In the genomic region with DNA sequence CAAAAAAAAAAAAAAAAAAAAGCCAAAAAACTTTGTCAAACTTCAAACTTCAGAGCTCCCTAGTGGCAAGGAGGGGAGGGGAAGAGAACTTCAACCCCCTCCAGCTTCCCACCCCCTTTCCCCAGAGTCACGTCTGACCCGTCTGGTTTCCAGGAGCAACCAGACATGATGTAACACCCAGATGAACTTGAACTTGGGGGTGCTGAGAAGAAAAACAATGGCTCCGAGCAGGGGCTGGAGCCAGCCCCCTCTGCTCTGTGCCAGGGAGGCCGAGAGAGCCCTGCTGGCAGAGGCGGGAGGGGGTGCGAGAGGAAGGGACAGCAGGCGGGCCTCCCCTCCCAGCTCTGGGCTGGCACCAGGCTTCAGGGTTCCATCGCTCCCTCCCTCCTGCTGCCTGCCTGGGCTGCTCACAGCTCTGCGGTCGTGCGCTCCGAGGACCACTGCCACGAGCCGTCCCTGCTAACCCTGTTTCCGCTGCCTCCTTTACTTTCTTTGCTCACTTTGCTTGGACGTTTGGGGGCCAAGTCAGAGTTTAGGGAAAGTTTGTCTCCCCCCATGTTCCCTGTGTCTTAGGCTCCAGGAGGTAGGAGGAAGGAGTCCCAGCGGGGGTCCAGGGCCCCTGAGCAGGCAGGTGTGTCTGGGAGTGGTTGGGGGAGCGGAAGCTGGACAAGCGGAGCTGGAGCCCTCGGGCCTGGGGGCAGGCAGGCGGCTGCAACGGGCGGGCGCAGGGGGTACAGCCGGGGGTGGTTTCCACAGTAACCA, we compare ENCODE assay signal across 9 cellular contexts. TPM values are rescaled to one million over a fixed set of nuclear protein-coding genes. Genes with fewer than 3 reads are reported as not detected.
DNase-seq lines count a peak whose midpoint lies in the region; ATAC-seq and TF ChIP-seq lines count a peak whose summit lies in the region.
"Had no signal": no experiment of that assay in that cellular context is flagged by ENCODE, and none has a peak within 500 bp of the region (broad histone marks: within the 10 kb centered on the region; RNA-seq: fewer than 3 reads in every experiment).

No MANE protein-coding gene starts in this region.

- peaks cover 27% of the 10 kb centered on the region for H3K27me3 Mint-ChIP-seq in activated CD8-positive, alpha-beta memory T cell treated with anti-CD3 and anti-CD28 coated beads, Interleukin-2, amount 10 ng/mL, durations not matched to agents 7 days and 5 days

- CTCF ChIA-PET in RWPE1 (lab: Yijun Ruan, JAX) = interaction anchor here (0.6 to 0.7 kb wide), 3 partner anchors 26 to 479 kb away, joined by 3 read pairs; no protein-coding TSS in a partner anchor
- CTCF ChIA-PET in activated CD8-positive, alpha-beta memory T cell treated with anti-CD3 and anti-CD28 coated beads, Interleukin-2, amount 10 ng/mL, durations not matched to agents 7 days and 5 days (lab: Charles Lee) = interaction anchor here (0.7 to 8.5 kb wide), 5 partner anchors 58 to 529 kb away, joined by 3 to 178 read pairs (median 3); no protein-coding TSS in a partner anchor

- TF ChIP-seq EP300 in ovary (IDR thresholded peaks at IDR 0.05) = no peak

- POLR2A ChIA-PET in RWPE1 (lab: Yijun Ruan, JAX; ENCODE audit: low non-redundant PET) = no interaction called here

- H3K4me3 Mint-ChIP-seq in activated CD8-positive, alpha-beta memory T cell treated with anti-CD3 and anti-CD28 coated beads, Interleukin-2, amount 10 ng/mL, durations not matched to agents 7 days and 5 days = no peak overlapping the region

- DNase-seq in AG09309 (ENCODE audit: low read depth) (peak; percentile 80), RWPE1 (ENCODE audit: low spot score) (no peak), foreskin fibroblast (peak; percentile 52 to 76), ovary (peak; percentile 81 to 86 (median 82)), COLO829 (ENCODE audit: low spot score) (no peak), NCI-H526 treated with DMSO at 0.1 percent for 48 hours (lab: John Stamatoyannopoulos, UW) (no peak)
- DNase-seq in activated CD8-positive, alpha-beta memory T cell treated with anti-CD3 and anti-CD28 coated beads, Interleukin-2, amount 10 ng/mL, durations not matched to agents 7 days and 5 days = no peak

- peaks cover 29% of the 10 kb centered on the region for H3K4me1 ChIP-seq in ovary (ENCODE audit: insufficient read depth)

- H3K36me3 ChIP-seq in ovary = no peaks in the 10 kb centered on the region
- H3K36me3 ChIP-seq: adrenal gland had no signal

- H3K4me3 ChIP-seq in AG09309 (ENCODE audit: control insufficient read depth, low read depth, low read length) = no peak overlapping the region
- no peak overlapping the region for H3K4me3 ChIP-seq in foreskin fibroblast (ENCODE audit: low read depth in 1 of 2, low read length in 2 of 2)
- H3K4me3 ChIP-seq in ovary = no peak overlapping the region
- H3K4me3 ChIP-seq: adrenal gland had no signal

- H3K9me3 ChIP-seq in ovary = no peaks in the 10 kb centered on the region
- H3K9me3 ChIP-seq: adrenal gland had no signal

- no peak for TF ChIP-seq CTCF in AG09309 (IDR thresholded peaks at IDR 0.05; ENCODE audit: control insufficient read depth, insufficient read depth, low read depth, low read length, missing control alignments)
- TF ChIP-seq CTCF in RWPE1 (conservative IDR thresholded peaks at IDR 0.05; ENCODE audit: low read depth) = no peak
- no peak for TF ChIP-seq CTCF in foreskin fibroblast (IDR thresholded peaks at IDR 0.05; ENCODE audit: low read depth, low read length)
- no peak for TF ChIP-seq CTCF in ovary (IDR thresholded peaks at IDR 0.05)

- no peaks in the 10 kb centered on the region for H3K27me3 ChIP-seq in ovary

- no peaks in the 10 kb centered on the region for H3K36me3 Mint-ChIP-seq in activated CD8-positive, alpha-beta memory T cell treated with anti-CD3 and anti-CD28 coated beads, Interleukin-2, amount 10 ng/mL, durations not matched to agents 7 days and 5 days

- no peak for ATAC-seq in HG02798 (IDR thresholded peaks at IDR 0.05; ENCODE audit: poor library complexity, unreplicated experiment)
- no peak for ATAC-seq in activated CD8-positive, alpha-beta memory T cell treated with anti-CD3 and anti-CD28 coated beads, Interleukin-2, amount 10 ng/mL, durations not matched to agents 7 days and 5 days

- no peaks in the 10 kb centered on the region for H3K9me3 Mint-ChIP-seq in activated CD8-positive, alpha-beta memory T cell treated with anti-CD3 and anti-CD28 coated beads, Interleukin-2, amount 10 ng/mL, durations not matched to agents 7 days and 5 days (ENCODE audit: low read depth)

- WGBS in ovary, 3 donors = 15 to 30% (median 21%) methylated on average over 25 of the region's 25 CpGs

- H3K27ac ChIP-seq in RWPE1 (peak overlapping the region; percentile 72), ovary (peak overlapping the region; percentile 37 to 87)

- peaks cover 4% of the 10 kb centered on the region for H3K4me1 Mint-ChIP-seq in activated CD8-positive, alpha-beta memory T cell treated with anti-CD3 and anti-CD28 coated beads, Interleukin-2, amount 10 ng/mL, durations not matched to agents 7 days and 5 days

- H3K27ac Mint-ChIP-seq in activated CD8-positive, alpha-beta memory T cell treated with anti-CD3 and anti-CD28 coated beads, Interleukin-2, amount 10 ng/mL, durations not matched to agents 7 days and 5 days = no peak overlapping the region

- intact Hi-C loops in ovary (cut with DNase I) = loop anchor here in 2 of 4 donors (2.0 kb wide), 2 partner anchors 107 to 113 kb away; no protein-coding TSS in a partner anchor

- no peak for TF ChIP-seq POLR2A in ovary (IDR thresholded peaks at IDR 0.05)

RNA-seq across cellular contexts. Expression of gene LYL1, which starts 11.1 kb away (rescaled TPM):
- total RNA-seq in ovary = 1 to 10 TPM; 2.9 to 7.4 (median 6.7) TPM
- polyA plus RNA-seq in ovary = 1 to 10 TPM in 1 of 2 donors, under 1 TPM in 1; 0.90 to 5.0 TPM
- total RNA-seq in activated CD8-positive, alpha-beta memory T cell treated with anti-CD3 and anti-CD28 coated beads, Interleukin-2, amount 10 ng/mL, durations not matched to agents 7 days and 5 days = under 1 TPM; 0.49 to 0.64 TPM

RNA-seq across cellular contexts. Expression of gene TRMT1, which starts 25.0 kb away (rescaled TPM):
- total RNA-seq in ovary = 10 to 100 TPM; 23.6 to 54.8 (median 38.7) TPM
- polyA plus RNA-seq in ovary = 10 to 100 TPM in 1 of 2 donors, 1 to 10 TPM in 1; 7.6 to 37.2 TPM
- 10 to 100 TPM; 43.2 to 50.2 TPM for total RNA-seq in activated CD8-positive, alpha-beta memory T cell treated with anti-CD3 and anti-CD28 coated beads, Interleukin-2, amount 10 ng/mL, durations not matched to agents 7 days and 5 days

RNA-seq across cellular contexts. Expression of gene NACC1, which starts 26.5 kb away (rescaled TPM):
- total RNA-seq in ovary = 10 to 100 TPM in 6 of 7 donors, 1 to 10 TPM in 1; 5.1 to 31.4 (median 21.8) TPM
- 10 to 100 TPM in 1 of 2 donors, 1 to 10 TPM in 1; 3.2 to 14.8 TPM for polyA plus RNA-seq in ovary
- total RNA-seq in activated CD8-positive, alpha-beta memory T cell treated with anti-CD3 and anti-CD28 coated beads, Interleukin-2, amount 10 ng/mL, durations not matched to agents 7 days and 5 days = 10 to 100 TPM; 82.2 to 96.0 TPM

RNA-seq across cellular contexts. Expression of gene STX10, which starts 58.6 kb away (rescaled TPM):
- 10 to 100 TPM; 36.5 to 54.8 (median 43.0) TPM for total RNA-seq in ovary
- polyA plus RNA-seq in ovary = 10 to 100 TPM; 15.3 to 57.8 TPM
- 10 to 100 TPM; 58.6 to 70.1 TPM for total RNA-seq in activated CD8-positive, alpha-beta memory T cell treated with anti-CD3 and anti-CD28 coated beads, Interleukin-2, amount 10 ng/mL, durations not matched to agents 7 days and 5 days

RNA-seq across cellular contexts. Expression of gene IER2, which starts 58.6 kb away (rescaled TPM):
- total RNA-seq in ovary = 100 to 1,000 TPM in 3 of 7 donors, 10 to 100 TPM in 4; 55.3 to 301 (median 82.8) TPM
- polyA plus RNA-seq in ovary = 10 to 100 TPM; 47.4 to 64.4 TPM
- total RNA-seq in activated CD8-positive, alpha-beta memory T cell treated with anti-CD3 and anti-CD28 coated beads, Interleukin-2, amount 10 ng/mL, durations not matched to agents 7 days and 5 days = 100 to 1,000 TPM; 148 to 209 TPM

Comparison
In these comparisons a context has a peak if more than half of its experiments do, and no peak if none do; other contexts are left out.
1. DNase-seq: peak in AG09309 (single experiment), foreskin fibroblast (2 of 2) and ovary (5 of 5); none in RWPE1 (single experiment), COLO829 (single experiment), activated CD8-positive, alpha-beta memory T cell treated with anti-CD3 and anti-CD28 coated beads, Interleukin-2, amount 10 ng/mL, durations not matched to agents 7 days and 5 days (single experiment) and NCI-H526 treated with DMSO at 0.1 percent for 48 hours (single experiment).